Comparison of ENCODE assay signal across 28 cellular contexts in genomic region chr6:1179571-1180459, GRCh38.
DNase-seq lines count a peak whose midpoint lies in the region; TF ChIP-seq lines count a peak whose summit lies in the region.
"Had no signal": no experiment of that assay in that cellular context is flagged by ENCODE, and none has a peak within 500 bp of the region (broad histone marks: within the 10 kb centered on the region; RNA-seq: fewer than 3 reads in every experiment).

No MANE protein-coding gene starts in this region.

- CTCF ChIA-PET in HEK293 (lab: Yijun Ruan, JAX), result no interaction called here
- CTCF ChIA-PET in RWPE1 (lab: Yijun Ruan, JAX), result no interaction called here

- no peaks in the 10 kb centered on the region for H3K27me3 ChIP-seq in endocrine pancreas (ENCODE audit: control insufficient read depth, insufficient read depth, low read length)
- H3K27me3 ChIP-seq: body of pancreas, gastrocnemius medialis, sigmoid colon had no signal

- no peak overlapping the region for H3K4me3 ChIP-seq in HEK293 (ENCODE audit: low read depth, low read length)
- H3K4me3 ChIP-seq in endocrine pancreas (ENCODE audit: control insufficient read depth, insufficient read depth, low read length), result peak overlapping the region; percentile 48
- H3K4me3 ChIP-seq: body of pancreas, gastrocnemius medialis, lower lobe of right lung, psoas muscle, sigmoid colon, thoracic aorta had no signal

- POLR2A ChIA-PET in HEK293 (lab: Yijun Ruan, JAX) (no interaction called here), RWPE1 (lab: Yijun Ruan, JAX; ENCODE audit: low non-redundant PET) (no interaction called here)

- peaks cover 5% of the 10 kb centered on the region; the same call in 1 of the 2 replicates for H3K4me1 ChIP-seq in HEK293 (ENCODE audit: control insufficient read depth, insufficient read depth, low read length)
- H3K4me1 ChIP-seq in endocrine pancreas (ENCODE audit: control insufficient read depth, insufficient read depth, low read length), result peaks cover 5% of the 10 kb centered on the region
- H3K4me1 ChIP-seq: gastrocnemius medialis, lower lobe of right lung, psoas muscle, sigmoid colon had no signal

- DNase-seq in NCI-H1105 (lab: John Stamatoyannopoulos, UW), result peak; percentile 14
- no peak for DNase-seq in NCI-H1105 treated with DMSO at 0.1 percent for 48 hours (lab: John Stamatoyannopoulos, UW)
- peak; percentile 83 for DNase-seq in NCI-H82 (lab: John Stamatoyannopoulos, UW)
- DNase-seq in RWPE1 (ENCODE audit: low spot score), result no peak
- DNase-seq in NCI-H1092 treated with DMSO at 0.1 percent for 48 hours (lab: John Stamatoyannopoulos, UW), result no peak
- DNase-seq in NCI-H446 treated with DMSO at 0.1 percent for 48 hours (lab: John Stamatoyannopoulos, UW), result no peak
- DNase-seq: 8988T; activated CD8-positive, alpha-beta T cell treated with anti-CD3 and anti-CD28 coated beads for 36 hours; activated naive CD4-positive, alpha-beta T cell treated with anti-CD3 and anti-CD28 coated beads for 36 hours; body of pancreas; Caco-2; gastrocnemius medialis; Karpas-422; lower lobe of right lung; naive thymus-derived CD8-positive, alpha-beta T cell; NCI-H1694; NK-92 treated with Interleukin-12 subunit alpha and Interleukin-12 subunit beta, amount 100 ng/mL, for 24 hours; nucleus accumbens; psoas muscle; sigmoid colon; stimulated activated CD4-positive, alpha-beta T cell treated with anti-CD3 and anti-CD28 coated beads, Interleukin-12 subunit alpha, Interleukin-12 subunit beta, amount 100 ng/mL, for 4 hours; stimulated activated CD4-positive, alpha-beta T cell treated with anti-CD3 and anti-CD28 coated beads, Interleukin-2, amount 100 ng/mL, for 48 hours; stimulated activated naive CD8-positive, alpha-beta T cell treated with anti-CD3 and anti-CD28 coated beads, Interleukin-15, amount 100 ng/mL, for 72 hours had no signal

- H3K36me3 ChIP-seq in HEK293 (ENCODE audit: control insufficient read depth in 2 of 2, insufficient read depth in 1 of 2, low read length in 2 of 2) (no peaks in the 10 kb centered on the region), endocrine pancreas (ENCODE audit: control insufficient read depth, insufficient read depth, low read length) (no peaks in the 10 kb centered on the region)
- H3K36me3 ChIP-seq: gastrocnemius medialis, lower lobe of right lung, sigmoid colon, thoracic aorta had no signal

- no peaks in the 10 kb centered on the region for H3K9me3 ChIP-seq in HEK293 (ENCODE audit: control insufficient read depth, insufficient read depth, low read depth, low read length)
- H3K9me3 ChIP-seq in endocrine pancreas (ENCODE audit: control insufficient read depth, low read length), result no peaks in the 10 kb centered on the region
- H3K9me3 ChIP-seq: body of pancreas, Caco-2, gastrocnemius medialis, lower lobe of right lung, psoas muscle, sigmoid colon, thoracic aorta had no signal

- H3K9ac ChIP-seq in endocrine pancreas (ENCODE audit: control insufficient read depth, insufficient read depth, low read length), result no peak overlapping the region

- H3K27ac ChIP-seq in HEK293 (ENCODE audit: extremely low read depth, low read depth, low read length) (no peak overlapping the region), RWPE1 (no peak overlapping the region)
- H3K27ac ChIP-seq: body of pancreas, C4-2B, gastrocnemius medialis, HL-60, lower lobe of right lung, psoas muscle, sigmoid colon, thoracic aorta had no signal

- no peak for TF ChIP-seq CTCF in HEK293 (tag by site-specific recombination; IDR thresholded peaks at IDR 0.05)
- no peak for TF ChIP-seq CTCF in RWPE1 (conservative IDR thresholded peaks at IDR 0.05; ENCODE audit: low read depth)

TF ChIP-seq in HEK293, 187 proteins besides CTCF, POLR2A, EP300 and RAD21:
- TF ChIP-seq ZXDB (tag by site-specific recombination; IDR thresholded peaks at IDR 0.05) (0 out of 2 replicates have a peak, but pooled peaks have one; percentile 16), BCL11B (tag by site-specific recombination; IDR thresholded peaks at IDR 0.05; ENCODE audit: low read depth) (no peak)

Comparison
In these comparisons a context has a peak if more than half of its experiments do, and no peak if none do; other contexts are left out.
1. DNase-seq: peak in NCI-H1105 (single experiment) and NCI-H82 (single experiment); none in NCI-H1105 treated with DMSO at 0.1 percent for 48 hours (single experiment), RWPE1 (single experiment), NCI-H1092 treated with DMSO at 0.1 percent for 48 hours (single experiment) and NCI-H446 treated with DMSO at 0.1 percent for 48 hours (single experiment).